In the genomic region with DNA sequence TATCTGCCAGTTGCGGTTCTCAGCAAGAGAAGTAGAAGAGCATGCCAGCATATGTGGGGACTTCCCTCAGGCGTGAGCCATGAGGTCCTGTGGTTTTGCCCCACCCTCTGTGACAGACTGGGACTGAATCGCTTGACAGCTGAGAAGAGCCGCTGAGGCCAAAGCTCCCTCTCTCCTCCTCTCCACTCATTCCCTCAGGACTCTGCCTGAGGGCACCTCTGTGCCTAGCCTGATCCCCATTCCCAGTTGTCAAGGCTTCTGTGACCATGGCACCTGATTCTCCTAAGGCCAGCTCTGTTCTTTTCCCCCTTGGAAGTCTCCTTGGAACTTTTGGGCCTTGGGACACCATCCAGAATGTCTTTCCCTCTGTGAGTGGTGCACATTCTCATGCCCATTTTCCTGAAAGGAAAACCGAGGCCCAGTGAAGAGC, we compare ENCODE assay signal across 9 cellular contexts. TPM values are rescaled to one million over a fixed set of nuclear protein-coding genes. Genes with fewer than 3 reads are reported as not detected.
A peak's percentile ranks its signal among the peaks of the same experiment; 100 is the strongest.
DNase-seq lines count a peak whose midpoint lies in the region; ATAC-seq, FAIRE-seq and TF ChIP-seq lines count a peak whose summit lies in the region.
"Had no signal": no experiment of that assay in that cellular context is flagged by ENCODE, and none has a peak within 500 bp of the region (broad histone marks: within the 10 kb centered on the region; RNA-seq: fewer than 3 reads in every experiment).

No MANE protein-coding gene starts in this region.

- H3K36me3 Mint-ChIP-seq in astrocyte (ENCODE audit: low read depth, unreplicated experiment): no peaks in the 10 kb centered on the region

- peaks cover 12% of the 10 kb centered on the region for H3K4me1 Mint-ChIP-seq in astrocyte (ENCODE audit: low read depth, unreplicated experiment)

- H2AFZ ChIP-seq in astrocyte (ENCODE audit: low read depth, low read length): no peak overlapping the region

- H4K20me1 ChIP-seq in astrocyte (ENCODE audit: insufficient read depth, low read length): no peaks in the 10 kb centered on the region

- H3K4me3 ChIP-seq in astrocyte (ENCODE audit: insufficient read depth, low read depth, low read length): no peak overlapping the region
- no peak overlapping the region for H3K4me3 ChIP-seq in sigmoid colon

- H3K4me2 ChIP-seq in astrocyte (ENCODE audit: low read length): no peak overlapping the region

- no peaks in the 10 kb centered on the region for H3K36me3 ChIP-seq in astrocyte (ENCODE audit: insufficient read depth, low read length)
- no peaks in the 10 kb centered on the region for H3K36me3 ChIP-seq in sigmoid colon

- intact Hi-C loops in sigmoid colon (cut with DNase I): no loop called here

- TF ChIP-seq POLR2A in sigmoid colon (IDR thresholded peaks at IDR 0.05): no peak

- H3K27ac ChIP-seq in astrocyte (ENCODE audit: low read depth, low read length): no peak overlapping the region
- no peak overlapping the region for H3K27ac ChIP-seq in sigmoid colon

- H3K27ac Mint-ChIP-seq in astrocyte (ENCODE audit: unreplicated experiment): no peak overlapping the region

- TF ChIP-seq CTCF in astrocyte (IDR thresholded peaks at IDR 0.05; ENCODE audit: insufficient read depth, low read depth, low read length) (no peak), sigmoid colon (IDR thresholded peaks at IDR 0.05) (no peak)

- peaks cover 14% of the 10 kb centered on the region for H3K27me3 Mint-ChIP-seq in astrocyte (ENCODE audit: low read depth, unreplicated experiment)

- no peak overlapping the region for H3K9ac ChIP-seq in astrocyte (ENCODE audit: low read length)

- H3K9me3 ChIP-seq in astrocyte (ENCODE audit: insufficient read depth, low read depth, low read length): no peaks in the 10 kb centered on the region
- no peaks in the 10 kb centered on the region for H3K9me3 ChIP-seq in sigmoid colon

- no peaks in the 10 kb centered on the region for H3K4me1 ChIP-seq in astrocyte (ENCODE audit: insufficient read depth, low read length)
- H3K4me1 ChIP-seq in sigmoid colon: no peaks in the 10 kb centered on the region

- FAIRE-seq in astrocyte (lab: Jason Lieb, UNC): no peak

- ATAC-seq in GM21390 (IDR thresholded peaks at IDR 0.05; ENCODE audit: unreplicated experiment): peak; percentile 61

- in situ Hi-C loops in ACHN (cut with HindIII; ENCODE audit: low pct_ligation_motif_present, low pct_unique_long_range_greater_than_20kb, low sequenced_read_pairs): no loop called here

- TF ChIP-seq EP300 in sigmoid colon (IDR thresholded peaks at IDR 0.05): no peak

- no peaks in the 10 kb centered on the region for H3K27me3 ChIP-seq in astrocyte (ENCODE audit: insufficient read depth, low read length)
- no peaks in the 10 kb centered on the region for H3K27me3 ChIP-seq in sigmoid colon

- H3K4me3 Mint-ChIP-seq in astrocyte (ENCODE audit: unreplicated experiment): peak overlapping the region; percentile 20

- 54 to 78% methylated on average over 5 of the region's 5 CpGs for WGBS in sigmoid colon, 2 donors

- DNase-seq in AG08395 (ENCODE audit: low spot score): peak; percentile 57
- DNase-seq in RPMI7951 (ENCODE audit: low read depth): peak; percentile 32
- no peak for DNase-seq in astrocyte (ENCODE audit: low read depth)
- peak in 3 of 4 experiments; percentile 9 to 34 (median 32) for DNase-seq in stimulated activated CD4-positive, alpha-beta T cell treated with anti-CD3 and anti-CD28 coated beads, Interleukin-1b, Interleukin-23, amount 100 ng/mL, for 24 hours (ENCODE audit: low read depth in 4 of 4, low spot score in 1 of 4)
- DNase-seq in ACHN: no peak
- DNase-seq in sigmoid colon: no peak
- no peak for DNase-seq in SW 1271 (lab: John Stamatoyannopoulos, UW)

- peaks cover 3% of the 10 kb centered on the region for H3K9me3 Mint-ChIP-seq in astrocyte (ENCODE audit: unreplicated experiment)

- no peaks in the 10 kb centered on the region for H3K79me2 ChIP-seq in astrocyte (ENCODE audit: insufficient read depth, low read length)

RNA-seq across cellular contexts. Expression of a gene that starts 27.0 kb away (rescaled TPM):
- total RNA-seq in RPMI7951 (2014; rRNA removed; shearing (Covaris generic)): not detected in 2 replicates
- total RNA-seq in astrocyte: 4.1 and 8.3 TPM in 2 replicates
- total RNA-seq in sigmoid colon: under 1 TPM in 1 of 4 donors, not detected in 3; 0.82 TPM
- under 1 TPM in 1 of 3 donors, not detected in 2; 0.17 TPM for polyA plus RNA-seq in sigmoid colon

RNA-seq across cellular contexts. Expression of a gene that starts 30.2 kb away (rescaled TPM):
- not detected in 2 replicates for total RNA-seq in RPMI7951 (2014; rRNA removed; shearing (Covaris generic))
- total RNA-seq in astrocyte (not detected in 2 replicates), sigmoid colon (1 to 10 TPM in 1 of 4 donors, not detected in 3; 1.1 TPM)
- polyA plus RNA-seq in sigmoid colon: 1 to 10 TPM in 1 of 3 donors, not detected in 2; 1.2 TPM
- polyA plus RNA-seq: BJ had no signal

RNA-seq across cellular contexts. Expression of a gene that starts 56.4 kb away (rescaled TPM):
- total RNA-seq in RPMI7951 (2014; rRNA removed; shearing (Covaris generic)): 0.20 and 0.36 TPM in 2 replicates
- total RNA-seq in astrocyte (1.5 and 2.1 TPM in 2 replicates), sigmoid colon (under 1 TPM in 3 of 4 donors, not detected in 1; 0.33 to 0.71 (median 0.68) TPM)
- polyA plus RNA-seq in sigmoid colon: 1 to 10 TPM in 1 of 3 donors, under 1 TPM in 2; 0.46 to 1.8 (median 0.60) TPM

Comparison
In these comparisons a context has a peak if more than half of its experiments do, and no peak if none do; other contexts are left out.
1. DNase-seq: peak in AG08395 (single experiment), RPMI7951 (single experiment) and stimulated activated CD4-positive, alpha-beta T cell treated with anti-CD3 and anti-CD28 coated beads, Interleukin-1b, Interleukin-23, amount 100 ng/mL, for 24 hours (3 of 4); none in astrocyte (single experiment), ACHN (single experiment), sigmoid colon (single experiment) and SW 1271 (0 of 2).